1 cellular context compared by ENCODE assay signal in genomic region chr16:31032736-31033708, GRCh38.
TF ChIP-seq lines count a peak whose summit lies in the region.

Gene STX4 (plus strand): TSS chr16:31033558. CDS start chr16:31033806, 248 bp downstream.

TF ChIP-seq in HepG2, 621 proteins besides CTCF, POLR2A, EP300 and RAD21 (continued from another document and continues in another):
- TF ChIP-seq PRDM10 (CRISPR knock-in tag; IDR thresholded peaks at IDR 0.05; ENCODE audit: low read depth): peak; percentile 43; the same call in 1 of the 2 replicates
- TF ChIP-seq CHD4 (IDR thresholded peaks at IDR 0.05; ENCODE audit: borderline replicate concordance, low read length): no peak; the same call in 1 of the 2 replicates
- peak; percentile 42; the same call in 1 of the 2 replicates for TF ChIP-seq ATRX (CRISPR knock-in tag; IDR thresholded peaks at IDR 0.05; ENCODE audit: borderline replicate concordance)
- peak; percentile 69; the same call in 1 of the 2 replicates for TF ChIP-seq JUN (CRISPR knock-in tag; IDR thresholded peaks at IDR 0.05)
- TF ChIP-seq HOXA3 (CRISPR knock-in tag; IDR thresholded peaks at IDR 0.05): peak; percentile 100
- TF ChIP-seq, protein P1, sequence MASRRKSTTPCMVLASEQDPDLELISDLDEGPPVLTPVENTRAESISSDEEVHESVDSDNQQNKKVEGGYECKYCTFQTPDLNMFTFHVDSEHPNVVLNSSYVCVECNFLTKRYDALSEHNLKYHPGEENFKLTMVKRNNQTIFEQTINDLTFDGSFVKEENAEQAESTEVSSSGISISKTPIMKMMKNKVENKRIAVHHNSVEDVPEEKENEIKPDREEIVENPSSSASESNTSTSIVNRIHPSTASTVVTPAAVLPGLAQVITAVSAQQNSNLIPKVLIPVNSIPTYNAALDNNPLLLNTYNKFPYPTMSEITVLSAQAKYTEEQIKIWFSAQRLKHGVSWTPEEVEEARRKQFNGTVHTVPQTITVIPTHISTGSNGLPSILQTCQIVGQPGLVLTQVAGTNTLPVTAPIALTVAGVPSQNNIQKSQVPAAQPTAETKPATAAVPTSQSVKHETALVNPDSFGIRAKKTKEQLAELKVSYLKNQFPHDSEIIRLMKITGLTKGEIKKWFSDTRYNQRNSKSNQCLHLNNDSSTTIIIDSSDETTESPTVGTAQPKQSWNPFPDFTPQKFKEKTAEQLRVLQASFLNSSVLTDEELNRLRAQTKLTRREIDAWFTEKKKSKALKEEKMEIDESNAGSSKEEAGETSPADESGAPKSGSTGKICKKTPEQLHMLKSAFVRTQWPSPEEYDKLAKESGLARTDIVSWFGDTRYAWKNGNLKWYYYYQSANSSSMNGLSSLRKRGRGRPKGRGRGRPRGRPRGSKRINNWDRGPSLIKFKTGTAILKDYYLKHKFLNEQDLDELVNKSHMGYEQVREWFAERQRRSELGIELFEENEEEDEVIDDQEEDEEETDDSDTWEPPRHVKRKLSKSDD (CRISPR knock-in tag; IDR thresholded peaks at IDR 0.05; ENCODE audit: low read depth): peak; percentile 100
- TF ChIP-seq XBP1 (CRISPR knock-in tag; IDR thresholded peaks at IDR 0.05): no peak
- no peak for TF ChIP-seq JARID2 (CRISPR knock-in tag; IDR thresholded peaks at IDR 0.05; ENCODE audit: insufficient replicate concordance)
- no peak for TF ChIP-seq PRDM15 (CRISPR knock-in tag; IDR thresholded peaks at IDR 0.05)
- TF ChIP-seq RBM22 (optimal IDR thresholded peaks at IDR 0.05; ENCODE audit: low read length): no peak
- TF ChIP-seq, protein P2, sequence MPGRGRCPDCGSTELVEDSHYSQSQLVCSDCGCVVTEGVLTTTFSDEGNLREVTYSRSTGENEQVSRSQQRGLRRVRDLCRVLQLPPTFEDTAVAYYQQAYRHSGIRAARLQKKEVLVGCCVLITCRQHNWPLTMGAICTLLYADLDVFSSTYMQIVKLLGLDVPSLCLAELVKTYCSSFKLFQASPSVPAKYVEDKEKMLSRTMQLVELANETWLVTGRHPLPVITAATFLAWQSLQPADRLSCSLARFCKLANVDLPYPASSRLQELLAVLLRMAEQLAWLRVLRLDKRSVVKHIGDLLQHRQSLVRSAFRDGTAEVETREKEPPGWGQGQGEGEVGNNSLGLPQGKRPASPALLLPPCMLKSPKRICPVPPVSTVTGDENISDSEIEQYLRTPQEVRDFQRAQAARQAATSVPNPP (CRISPR knock-in tag; IDR thresholded peaks at IDR 0.05): peak; percentile 62; the same call in 1 of the 2 replicates
- no peak; the same call in 1 of the 2 replicates for TF ChIP-seq THRA (CRISPR knock-in tag; IDR thresholded peaks at IDR 0.05; ENCODE audit: borderline replicate concordance)
- peak; percentile 68; the same call in 1 of the 2 replicates for TF ChIP-seq SRY (CRISPR knock-in tag; IDR thresholded peaks at IDR 0.05)
- 0 out of 2 replicates have a peak, but pooled peaks have one; percentile 47 for TF ChIP-seq HNRNPL (IDR thresholded peaks at IDR 0.05; ENCODE audit: low read depth, low read length)
- TF ChIP-seq ZFP62 (CRISPR knock-in tag; IDR thresholded peaks at IDR 0.05): no peak
- no peak for TF ChIP-seq ZNF260 (CRISPR knock-in tag; IDR thresholded peaks at IDR 0.05; ENCODE audit: borderline replicate concordance, low read depth)
- TF ChIP-seq, protein P3, sequence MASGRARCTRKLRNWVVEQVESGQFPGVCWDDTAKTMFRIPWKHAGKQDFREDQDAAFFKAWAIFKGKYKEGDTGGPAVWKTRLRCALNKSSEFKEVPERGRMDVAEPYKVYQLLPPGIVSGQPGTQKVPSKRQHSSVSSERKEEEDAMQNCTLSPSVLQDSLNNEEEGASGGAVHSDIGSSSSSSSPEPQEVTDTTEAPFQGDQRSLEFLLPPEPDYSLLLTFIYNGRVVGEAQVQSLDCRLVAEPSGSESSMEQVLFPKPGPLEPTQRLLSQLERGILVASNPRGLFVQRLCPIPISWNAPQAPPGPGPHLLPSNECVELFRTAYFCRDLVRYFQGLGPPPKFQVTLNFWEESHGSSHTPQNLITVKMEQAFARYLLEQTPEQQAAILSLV (CRISPR knock-in tag; IDR thresholded peaks at IDR 0.05; ENCODE audit: borderline replicate concordance): peak; percentile 68
- TF ChIP-seq ARNT2 (CRISPR knock-in tag; IDR thresholded peaks at IDR 0.05; ENCODE audit: low read depth): peak; percentile 97
- TF ChIP-seq SETDB1 (CRISPR knock-in tag; IDR thresholded peaks at IDR 0.05; ENCODE audit: borderline replicate concordance): no peak
- TF ChIP-seq TEF (CRISPR knock-in tag; IDR thresholded peaks at IDR 0.05): 0 out of 2 replicates have a peak, but pooled peaks have one; percentile 36
- TF ChIP-seq TBX3 (IDR thresholded peaks at IDR 0.05; ENCODE audit: borderline replicate concordance): peak; percentile 32; the same call in 1 of the 2 replicates
- no peak; the same call in 1 of the 2 replicates for TF ChIP-seq MZF1 (CRISPR knock-in tag; IDR thresholded peaks at IDR 0.05; ENCODE audit: borderline replicate concordance)
- TF ChIP-seq, protein P4, sequence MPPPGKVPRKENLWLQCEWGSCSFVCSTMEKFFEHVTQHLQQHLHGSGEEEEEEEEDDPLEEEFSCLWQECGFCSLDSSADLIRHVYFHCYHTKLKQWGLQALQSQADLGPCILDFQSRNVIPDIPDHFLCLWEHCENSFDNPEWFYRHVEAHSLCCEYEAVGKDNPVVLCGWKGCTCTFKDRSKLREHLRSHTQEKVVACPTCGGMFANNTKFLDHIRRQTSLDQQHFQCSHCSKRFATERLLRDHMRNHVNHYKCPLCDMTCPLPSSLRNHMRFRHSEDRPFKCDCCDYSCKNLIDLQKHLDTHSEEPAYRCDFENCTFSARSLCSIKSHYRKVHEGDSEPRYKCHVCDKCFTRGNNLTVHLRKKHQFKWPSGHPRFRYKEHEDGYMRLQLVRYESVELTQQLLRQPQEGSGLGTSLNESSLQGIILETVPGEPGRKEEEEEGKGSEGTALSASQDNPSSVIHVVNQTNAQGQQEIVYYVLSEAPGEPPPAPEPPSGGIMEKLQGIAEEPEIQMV (CRISPR knock-in tag; IDR thresholded peaks at IDR 0.05; ENCODE audit: low read depth): peak; percentile 79; the same call in 1 of the 2 replicates
- TF ChIP-seq DZIP1 (CRISPR knock-in tag; IDR thresholded peaks at IDR 0.05): no peak
- no peak for TF ChIP-seq MAF1 (CRISPR knock-in tag; IDR thresholded peaks at IDR 0.05; ENCODE audit: borderline replicate concordance)
